5 cellular contexts compared by ENCODE assay signal in genomic region chrX:154573061-154573460, GRCh38. TPM values are rescaled to one million over a fixed set of nuclear protein-coding genes. Genes with fewer than 3 reads are reported as not detected.
"Had no signal": no experiment of that assay in that cellular context is flagged by ENCODE, and none has a peak within 500 bp of the region (broad histone marks: within the 10 kb centered on the region; RNA-seq: fewer than 3 reads in every experiment).

No MANE protein-coding gene starts in this region.

RNA-seq across cellular contexts. Expression of gene CTAG1A, which starts 11.9 kb away (rescaled TPM):
- total RNA-seq: HepG2, HT-29, IMR-90 had no signal
- polyA plus RNA-seq: HepG2, IgD-negative memory B cell, IMR-90, K562 had no signal

RNA-seq across cellular contexts. Expression of gene CTAG1B, which starts 46.0 kb away (rescaled TPM):
- total RNA-seq: HepG2, HT-29, IMR-90, K562 had no signal
- polyA plus RNA-seq: HepG2, IgD-negative memory B cell, IMR-90, K562 had no signal
